25 cellular contexts compared by ENCODE assay signal in the genomic region with DNA sequence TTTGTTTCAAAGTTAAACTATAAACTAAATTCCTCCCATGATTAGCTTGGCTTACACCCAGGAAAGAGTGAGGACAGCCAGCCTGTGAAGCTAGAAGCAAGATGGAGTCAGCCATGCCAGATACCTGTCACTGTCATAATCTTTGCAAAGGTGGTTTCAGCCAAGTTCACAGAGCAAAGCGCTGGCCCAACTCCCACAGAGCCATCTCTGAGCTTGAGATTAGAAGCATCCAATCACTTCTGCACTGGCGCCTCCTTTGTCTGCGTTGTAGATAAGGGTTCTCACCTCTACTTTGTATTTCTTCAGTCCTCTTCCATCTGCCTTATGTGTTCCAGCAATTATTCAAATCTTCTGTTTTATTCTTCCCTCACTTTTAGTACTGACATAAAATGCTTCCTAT.
"Had no signal": no experiment of that assay in that cellular context is flagged by ENCODE, and none has a peak within 500 bp of the region (broad histone marks: within the 10 kb centered on the region; RNA-seq: fewer than 3 reads in every experiment).

No MANE protein-coding gene starts in this region.

- H3K27me3 ChIP-seq: esophagus squamous epithelium, ovary, suprapubic skin, transverse colon, upper lobe of right lung, uterus had no signal

- H3K27ac Mint-ChIP-seq: memory B cell, mesothelial cell of epicardium had no signal

- DNase-seq: dermis blood vessel endothelial cell; effector memory CD4-positive, alpha-beta T cell; esophagus squamous epithelium; mucosa of descending colon; naive B cell; occipital lobe; posterior cingulate gyrus; psoas muscle; retina; small intestine; stimulated activated CD4-positive, alpha-beta T cell treated with anti-CD3 and anti-CD28 coated beads, Interleukin-15, amount 100 ng/mL, for 24 hours; stimulated activated CD4-positive, alpha-beta T cell treated with anti-CD3 and anti-CD28 coated beads, Interleukin-2, amount 100 ng/mL, for 48 hours; stimulated activated naive CD4-positive, alpha-beta T cell; stimulated activated naive CD8-positive, alpha-beta T cell treated with anti-CD3 and anti-CD28 coated beads, Interleukin-15, amount 100 ng/mL, for 72 hours; transverse colon; upper lobe of right lung had no signal

- H3K27ac ChIP-seq: coronary artery, esophagus squamous epithelium, ovary, psoas muscle, suprapubic skin, transverse colon, upper lobe of right lung, uterus had no signal

- H3K4me1 Mint-ChIP-seq: memory B cell; naive B cell; stimulated activated naive CD8-positive, alpha-beta T cell treated with anti-CD3 and anti-CD28 coated beads, Interleukin-15, amount 100 ng/mL, for 72 hours had no signal

- ATAC-seq: left lobe of liver; mucosa of descending colon; psoas muscle; stimulated activated naive CD8-positive, alpha-beta T cell treated with anti-CD3 and anti-CD28 coated beads, Interleukin-15, amount 100 ng/mL, for 72 hours; upper lobe of right lung had no signal

- H3K4me1 ChIP-seq: esophagus squamous epithelium, psoas muscle, suprapubic skin, transverse colon, upper lobe of right lung, uterus had no signal

- H3K4me3 ChIP-seq: coronary artery, esophagus squamous epithelium, lung, mucosa of descending colon, ovary, psoas muscle, suprapubic skin, transverse colon, upper lobe of right lung, uterus had no signal

- H3K4me3 Mint-ChIP-seq: memory B cell; mesothelial cell of epicardium; naive B cell; nephron; stimulated activated naive CD8-positive, alpha-beta T cell treated with anti-CD3 and anti-CD28 coated beads, Interleukin-15, amount 100 ng/mL, for 72 hours had no signal

- H3K36me3 ChIP-seq: esophagus squamous epithelium, ovary, suprapubic skin, transverse colon, upper lobe of right lung, uterus had no signal

- H3K36me3 Mint-ChIP-seq: memory B cell, mesothelial cell of epicardium had no signal

- H3K27me3 Mint-ChIP-seq: stimulated activated naive CD8-positive, alpha-beta T cell treated with anti-CD3 and anti-CD28 coated beads, Interleukin-15, amount 100 ng/mL, for 72 hours had no signal

- H3K9me3 ChIP-seq: esophagus squamous epithelium, mucosa of descending colon, ovary, psoas muscle, suprapubic skin, transverse colon, upper lobe of right lung, uterus had no signal

- H3K9me3 Mint-ChIP-seq: mesothelial cell of epicardium; nephron; stimulated activated naive CD8-positive, alpha-beta T cell treated with anti-CD3 and anti-CD28 coated beads, Interleukin-15, amount 100 ng/mL, for 72 hours had no signal
